In the genomic region with DNA sequence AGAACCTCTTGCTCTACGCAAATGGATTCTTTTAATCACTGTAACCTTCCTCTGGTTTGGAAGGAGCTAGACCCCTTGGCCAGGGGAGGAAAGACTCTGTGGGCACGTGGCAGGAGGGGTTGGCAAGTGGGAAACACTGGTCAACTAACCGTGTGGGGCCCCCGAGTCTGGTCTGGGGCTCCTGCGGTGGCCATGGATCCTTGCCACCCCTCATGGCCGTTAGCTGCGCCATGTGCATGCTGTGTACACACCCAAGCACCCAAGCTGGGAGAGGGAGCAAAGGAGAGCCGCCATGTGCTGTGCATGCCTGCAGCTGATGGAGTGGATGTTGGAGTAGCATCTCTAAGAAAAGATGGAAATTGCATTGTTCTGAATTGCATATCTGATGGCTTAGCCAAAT, we compare ENCODE assay signal across 29 cellular contexts.
"Had no signal": no experiment of that assay in that cellular context is flagged by ENCODE, and none has a peak within 500 bp of the region (broad histone marks: within the 10 kb centered on the region; RNA-seq: fewer than 3 reads in every experiment).

No MANE protein-coding gene starts in this region.

- H3K27me3 ChIP-seq: body of pancreas, breast epithelium, colonic mucosa, esophagus muscularis mucosa, foreskin keratinocyte, gastrocnemius medialis, heart left ventricle had no signal

- H3K36me3 ChIP-seq: breast epithelium, cardiac muscle cell, colonic mucosa, esophagus muscularis mucosa, gastrocnemius medialis, heart left ventricle, WERI-Rb-1 had no signal

- H3K36me3 Mint-ChIP-seq: activated naive CD4-positive, alpha-beta T cell treated with anti-CD3 and anti-CD28 coated beads, Interleukin-2, amount 10 ng/mL, durations not matched to agents 7 days and 5 days; activated naive CD8-positive, alpha-beta T cell treated with anti-CD3 and anti-CD28 coated beads, Interleukin-2, amount 10 ng/mL, durations not matched to agents 7 days and 5 days had no signal

- H3K9me3 ChIP-seq: body of pancreas, breast epithelium, colonic mucosa, esophagus muscularis mucosa, gastrocnemius medialis, heart left ventricle had no signal

- H3K4me1 ChIP-seq: body of pancreas, breast epithelium, colonic mucosa, esophagus muscularis mucosa, gastrocnemius medialis, heart left ventricle had no signal

- ATAC-seq: activated CD4-positive, CD25-positive, alpha-beta regulatory T cell treated with anti-CD3 and anti-CD28 coated beads, Interleukin-2, amount 50 U/mL, for 24 hours; body of pancreas; gastrocnemius medialis; heart left ventricle; T-helper 17 cell had no signal

- H3K9me3 Mint-ChIP-seq: activated B cell treated with CpG ODN at 0.5 μM for 24 hours; activated CD4-positive, alpha-beta memory T cell treated with anti-CD3 and anti-CD28 coated beads, Interleukin-2, amount 10 ng/mL, durations not matched to agents 7 days and 5 days; activated naive CD4-positive, alpha-beta T cell treated with anti-CD3 and anti-CD28 coated beads, Interleukin-2, amount 10 ng/mL, durations not matched to agents 7 days and 5 days; activated T-helper 1 cell treated with anti-CD3 and anti-CD28 coated beads, Interleukin-12 subunit alpha, Interleukin-12 subunit beta, Interleukin-2, Interleukin-4 antibody, amounts not matched to agents 30 ng/mL and 10 ng/mL and 1 ng/mL, durations not matched to agents 14 hours and 24 hours and 36 hours; activated T-helper 2 cell treated with anti-CD3 and anti-CD28 coated beads, Interferon-gamma antibody, Interleukin-2, Interleukin-4, amounts not matched to agents 10 μg/mL and 5 μg/mL and 100 μg/mL, durations not matched to agents 14 hours and 24 hours and 36 hours; endodermal cell had no signal

- H3K4me3 ChIP-seq: body of pancreas, breast epithelium, cardiac muscle cell, colonic mucosa, esophagus muscularis mucosa, gastrocnemius medialis, heart left ventricle had no signal

- H3K27ac Mint-ChIP-seq: activated B cell treated with CpG ODN at 0.5 μM for 24 hours; activated CD4-positive, alpha-beta memory T cell treated with anti-CD3 and anti-CD28 coated beads, Interleukin-2, amount 10 ng/mL, durations not matched to agents 7 days and 5 days; activated naive CD4-positive, alpha-beta T cell treated with anti-CD3 and anti-CD28 coated beads, Interleukin-2, amount 10 ng/mL, durations not matched to agents 7 days and 5 days; activated naive CD8-positive, alpha-beta T cell treated with anti-CD3 and anti-CD28 coated beads, Interleukin-2, amount 10 ng/mL, durations not matched to agents 7 days and 5 days; activated T-helper 1 cell treated with anti-CD3 and anti-CD28 coated beads, Interleukin-12 subunit alpha, Interleukin-12 subunit beta, Interleukin-2, Interleukin-4 antibody, amounts not matched to agents 30 ng/mL and 10 ng/mL and 1 ng/mL, durations not matched to agents 14 hours and 24 hours and 36 hours; endodermal cell; T-helper 17 cell; T-helper 2 cell treated with Interferon-gamma antibody and Interleukin-4, amounts not matched to agents 5 μg/mL and 100 μg/mL, for 36 hours had no signal

- H3K27me3 Mint-ChIP-seq: activated B cell treated with CpG ODN at 0.5 μM for 24 hours; activated CD4-positive, alpha-beta memory T cell treated with anti-CD3 and anti-CD28 coated beads, Interleukin-2, amount 10 ng/mL, durations not matched to agents 7 days and 5 days; activated naive CD4-positive, alpha-beta T cell treated with anti-CD3 and anti-CD28 coated beads, Interleukin-2, amount 10 ng/mL, durations not matched to agents 7 days and 5 days; activated naive CD8-positive, alpha-beta T cell treated with anti-CD3 and anti-CD28 coated beads, Interleukin-2, amount 10 ng/mL, durations not matched to agents 7 days and 5 days; T-helper 17 cell had no signal

- DNase-seq: activated B cell treated with CpG ODN at 0.5 μM for 24 hours; activated CD4-positive, alpha-beta memory T cell treated with anti-CD3 and anti-CD28 coated beads, Interleukin-2, amount 10 ng/mL, durations not matched to agents 7 days and 5 days; activated CD4-positive, alpha-beta T cell treated with anti-CD3 and anti-CD28 coated beads, Interleukin-2, amount 50 U/mL, for 4 hours; activated CD8-positive, alpha-beta memory T cell treated with anti-CD3 and anti-CD28 coated beads, Interleukin-2, amount 50 U/mL, for 48 hours; activated effector memory CD4-positive, alpha-beta T cell treated with anti-CD3 and anti-CD28 coated beads, Interleukin-2, amount 50 U/mL, for 16 hours; activated naive CD4-positive, alpha-beta T cell; activated naive CD4-positive, alpha-beta T cell treated with anti-CD3 and anti-CD28 coated beads, Interleukin-2, amount 10 ng/mL, durations not matched to agents 7 days and 5 days; activated naive CD8-positive, alpha-beta T cell treated with anti-CD3 and anti-CD28 coated beads, Interleukin-2, amount 10 ng/mL, durations not matched to agents 7 days and 5 days; body of pancreas; central memory CD4-positive, alpha-beta T cell; cerebellar nuclear complex; colonic mucosa; effector memory CD4-positive, alpha-beta T cell; endodermal cell; erythroblast; gastrocnemius medialis; glutamatergic neuron; T-helper 1 cell; T-helper 17 cell; WERI-Rb-1 had no signal

- H3K4me1 Mint-ChIP-seq: activated B cell treated with CpG ODN at 0.5 μM for 24 hours, T-helper 17 cell had no signal

- H3K4me3 Mint-ChIP-seq: activated B cell treated with CpG ODN at 0.5 μM for 24 hours; activated CD4-positive, alpha-beta memory T cell treated with anti-CD3 and anti-CD28 coated beads, Interleukin-2, amount 10 ng/mL, durations not matched to agents 7 days and 5 days; activated naive CD4-positive, alpha-beta T cell treated with anti-CD3 and anti-CD28 coated beads, Interleukin-2, amount 10 ng/mL, durations not matched to agents 7 days and 5 days; activated naive CD8-positive, alpha-beta T cell treated with anti-CD3 and anti-CD28 coated beads, Interleukin-2, amount 10 ng/mL, durations not matched to agents 7 days and 5 days; activated T-helper 1 cell treated with anti-CD3 and anti-CD28 coated beads, Interleukin-12 subunit alpha, Interleukin-12 subunit beta, Interleukin-2, Interleukin-4 antibody, amounts not matched to agents 30 ng/mL and 10 ng/mL and 1 ng/mL, durations not matched to agents 14 hours and 24 hours and 36 hours; endodermal cell; T-helper 17 cell; T-helper 2 cell treated with Interferon-gamma antibody and Interleukin-4, amounts not matched to agents 5 μg/mL and 100 μg/mL, for 36 hours had no signal

- H3K27ac ChIP-seq: body of pancreas, breast epithelium, cardiac muscle cell, colonic mucosa, esophagus muscularis mucosa, gastrocnemius medialis, heart left ventricle, WERI-Rb-1 had no signal
